Comparison of ENCODE assay signal across 1 cellular context in genomic region chr21:35041122-35041521, GRCh38.
TF ChIP-seq lines count a peak whose summit lies in the region.

No MANE protein-coding gene starts in this region.

TF ChIP-seq in GM23338, 12 proteins besides CTCF, POLR2A, EP300 and RAD21:
- TF ChIP-seq REST (IDR thresholded peaks at IDR 0.05; ENCODE audit: unreplicated experiment), result no peak
- TF ChIP-seq NANOG (IDR thresholded peaks at IDR 0.05; ENCODE audit: borderline replicate concordance), result no peak
- no peak for TF ChIP-seq ZNF331 (CRISPR knock-in tag; IDR thresholded peaks at IDR 0.05; ENCODE audit: low read depth)
- TF ChIP-seq ZNF114 (CRISPR knock-in tag; IDR thresholded peaks at IDR 0.05), result no peak
- TF ChIP-seq STAT1 (IDR thresholded peaks at IDR 0.05; ENCODE audit: unreplicated experiment), result no peak
